ENCODE assay signal across 5 cellular contexts in genomic region chr13:81562598-81562997, GRCh38.
"Had no signal": no experiment of that assay in that cellular context is flagged by ENCODE, and none has a peak within 500 bp of the region (broad histone marks: within the 10 kb centered on the region; RNA-seq: fewer than 3 reads in every experiment).

No MANE protein-coding gene starts in this region.

- H3K4me3 Mint-ChIP-seq: IgD-negative memory B cell had no signal

- H3K36me3 Mint-ChIP-seq: IgD-negative memory B cell had no signal

- H3K4me1 Mint-ChIP-seq: IgD-negative memory B cell had no signal

- H3K27me3 Mint-ChIP-seq: IgD-negative memory B cell had no signal

- H3K4me3 ChIP-seq: K562 had no signal

- H3K27ac Mint-ChIP-seq: IgD-negative memory B cell had no signal

- DNase-seq: IMR-90, KBM-7 had no signal

- H3K27ac ChIP-seq: HL-60 had no signal
